Comparison of ENCODE assay signal across 8 cellular contexts in genomic region chr12:120710805-120711296, GRCh38. TPM values are rescaled to one million over a fixed set of nuclear protein-coding genes. Genes with fewer than 3 reads are reported as not detected.
A peak's percentile ranks its signal among the peaks of the same experiment; 100 is the strongest.
DNase-seq lines count a peak whose midpoint lies in the region; ATAC-seq and TF ChIP-seq lines count a peak whose summit lies in the region.

No MANE protein-coding gene starts in this region.

- H2AFZ ChIP-seq in PC-9, result peak overlapping the region; percentile 88

- TF ChIP-seq CTCF in GM13976 (IDR thresholded peaks at IDR 0.05; ENCODE audit: borderline replicate concordance, control extremely low read depth, extremely low read depth, insufficient read depth, missing control alignments) (no peak), PC-9 (conservative IDR thresholded peaks at IDR 0.05) (no peak), breast epithelium (IDR thresholded peaks at IDR 0.05) (no peak), kidney epithelial cell (IDR thresholded peaks at IDR 0.05; ENCODE audit: insufficient read depth, low read length, poor library complexity, severe bottlenecking) (no peak)

- TF ChIP-seq POLR2A in breast epithelium (IDR thresholded peaks at IDR 0.05), result no peak

- in situ Hi-C loops in GM13976 (cut with MboI; ENCODE audit: low sequenced_read_pairs, unreplicated experiment), result loop anchor here (10.0 kb wide), 1 partner anchor 116 kb away; no protein-coding TSS in a partner anchor

- no peaks in the 10 kb centered on the region for H3K9me3 ChIP-seq in PC-9 (ENCODE audit: insufficient read depth, low read depth)
- H3K9me3 ChIP-seq in breast epithelium, result no peaks in the 10 kb centered on the region

- peak overlapping the region; percentile 82 for H3K27ac Mint-ChIP-seq in stimulated activated naive B cell treated with anti-CD40 and anti-IgM and Interleukin-4, amounts not matched to agents 10 μg/mL and 1 μg/mL and 100 μg/mL, for 72 hours

- peaks cover 8% of the 10 kb centered on the region; the same call in 1 of the 2 replicates for H3F3A ChIP-seq in PC-9 (ENCODE audit: insufficient read depth, low read depth)

- ATAC-seq in HG02678 (IDR thresholded peaks at IDR 0.05; ENCODE audit: unreplicated experiment), result peak; percentile 34
- peak; percentile 49 to 56 for ATAC-seq in stimulated activated naive B cell treated with anti-CD40 and anti-IgM and Interleukin-4, amounts not matched to agents 10 μg/mL and 1 μg/mL and 100 μg/mL, for 72 hours (replicated peaks)
- no peak for ATAC-seq in HG02970 (IDR thresholded peaks at IDR 0.05; ENCODE audit: low FRiP score, unreplicated experiment)

- peaks cover 4% of the 10 kb centered on the region; the same call in 1 of the 2 replicates for H4K20me1 ChIP-seq in PC-9 (ENCODE audit: insufficient read depth)

- POLR2A ChIA-PET in PC-9 (lab: Charles Lee; ENCODE audit: unreplicated experiment), result interaction anchor here (0.6 kb wide), 1 partner anchor 161 kb away, joined by 20 read pairs; no protein-coding TSS in a partner anchor

- no peaks in the 10 kb centered on the region for H3K27me3 Mint-ChIP-seq in stimulated activated naive B cell treated with anti-CD40 and anti-IgM and Interleukin-4, amounts not matched to agents 10 μg/mL and 1 μg/mL and 100 μg/mL, for 72 hours

- CTCF ChIA-PET in PC-9 (lab: Charles Lee), result interaction anchor here (0.6 kb wide), 1 partner anchor 257 kb away, joined by 5 read pairs; no protein-coding TSS in a partner anchor

- no TSS peak for BruUV-seq in PC-9 (replicated peaks; lab: Mats Ljungman, UMichigan)

- H3K4me1 Mint-ChIP-seq in stimulated activated naive B cell treated with anti-CD40 and anti-IgM and Interleukin-4, amounts not matched to agents 10 μg/mL and 1 μg/mL and 100 μg/mL, for 72 hours, result peaks cover 20 to 25% of the 10 kb centered on the region in 2 donors

- intact Hi-C loops in PC-9 (cut with micrococcal nuclease; ENCODE audit: unreplicated experiment) (loop anchor here (5.0 kb wide), 2 partner anchors 146 to 261 kb away; no protein-coding TSS in a partner anchor), breast epithelium (cut with DNase I; ENCODE audit: low total_unique reads) (no loop called here)

- peaks cover 8 to 19% of the 10 kb centered on the region in 2 donors for H3K36me3 Mint-ChIP-seq in stimulated activated naive B cell treated with anti-CD40 and anti-IgM and Interleukin-4, amounts not matched to agents 10 μg/mL and 1 μg/mL and 100 μg/mL, for 72 hours

- H3K27me3 ChIP-seq in PC-9 (ENCODE audit: insufficient read depth, low read depth) (no peaks in the 10 kb centered on the region), breast epithelium (no peaks in the 10 kb centered on the region), kidney epithelial cell (ENCODE audit: control insufficient read depth, insufficient read depth, low read length) (no peaks in the 10 kb centered on the region)

- peaks cover 20% of the 10 kb centered on the region for H3K79me2 ChIP-seq in PC-9 (ENCODE audit: low read depth)

- H3K4me1 ChIP-seq in PC-9 (replicated peaks; ENCODE audit: insufficient read depth) (peaks cover 7% of the 10 kb centered on the region; the same call in 1 of the 2 replicates), breast epithelium (peaks cover 0 to 3% of the 10 kb centered on the region in 2 donors)

- H3K27ac ChIP-seq in PC-9 (no peak overlapping the region; the same call in 1 of the 2 replicates), breast epithelium (peak overlapping the region; percentile 85 to 92)

- no peaks in the 10 kb centered on the region for H3K9me2 ChIP-seq in PC-9 (ENCODE audit: insufficient read depth)

- peak overlapping the region; percentile 93 for H3K4me2 ChIP-seq in PC-9

- H3K36me3 ChIP-seq in PC-9 (ENCODE audit: low read depth) (0 out of 2 replicates have a peak, but pooled peaks cover 2% of the 10 kb centered on the region), breast epithelium (no peaks in the 10 kb centered on the region), kidney epithelial cell (ENCODE audit: control insufficient read depth, insufficient read depth, low read length) (peaks cover 3% of the 10 kb centered on the region)

- H3K4me3 Mint-ChIP-seq in stimulated activated naive B cell treated with anti-CD40 and anti-IgM and Interleukin-4, amounts not matched to agents 10 μg/mL and 1 μg/mL and 100 μg/mL, for 72 hours, result peak overlapping the region; percentile 87 to 93

- no peaks in the 10 kb centered on the region for H3K9me3 Mint-ChIP-seq in stimulated activated naive B cell treated with anti-CD40 and anti-IgM and Interleukin-4, amounts not matched to agents 10 μg/mL and 1 μg/mL and 100 μg/mL, for 72 hours

- peak overlapping the region; percentile 87 for H3K4me3 ChIP-seq in PC-9
- peak overlapping the region; percentile 73 to 87 (median 83) for H3K4me3 ChIP-seq in breast epithelium
- peak overlapping the region; percentile 80 for H3K4me3 ChIP-seq in kidney epithelial cell (ENCODE audit: low read depth, low read length)

- DNase-seq in GM13976 (ENCODE audit: low spot score), result peak; percentile 52
- DNase-seq in PC-9, result peak in 1 of 2 experiments; percentile 22
- no peak for DNase-seq in breast epithelium (ENCODE audit: low spot score in 2 of 2)
- no peak for DNase-seq in kidney epithelial cell (ENCODE audit: low read depth)
- no peak for DNase-seq in stimulated activated naive B cell treated with anti-CD40 and anti-IgM and Interleukin-4, amounts not matched to agents 10 μg/mL and 1 μg/mL and 100 μg/mL, for 72 hours
- DNase-seq in KG1 (lab: John Stamatoyannopoulos, UW), result no peak

RNA-seq across cellular contexts. Expression of gene UNC119B, which starts 0.6 kb away (rescaled TPM):
- total RNA-seq in PC-9 (2021) (25.9 and 30.2 TPM in 2 replicates), breast epithelium (10 to 100 TPM; 19.2 to 24.0 (median 22.0) TPM), kidney epithelial cell (22.8 and 29.4 TPM in 2 replicates)

RNA-seq across cellular contexts. Expression of gene ACADS, which starts 14.8 kb away (rescaled TPM):
- total RNA-seq in PC-9 (2021) (8.2 and 14.2 TPM in 2 replicates), breast epithelium (100 to 1,000 TPM in 1 of 3 donors, 10 to 100 TPM in 2; 38.3 to 114 (median 54.3) TPM), kidney epithelial cell (15.9 and 20.0 TPM in 2 replicates)

RNA-seq across cellular contexts. Expression of gene MLEC, which starts 23.9 kb away (rescaled TPM):
- 110 and 131 TPM in 2 replicates for total RNA-seq in PC-9 (2021)
- total RNA-seq in breast epithelium, result 10 to 100 TPM; 67.6 to 75.4 (median 67.8) TPM
- total RNA-seq in kidney epithelial cell, result 78.0 and 82.3 TPM in 2 replicates
